12 cellular contexts compared by ENCODE assay signal in the genomic region with DNA sequence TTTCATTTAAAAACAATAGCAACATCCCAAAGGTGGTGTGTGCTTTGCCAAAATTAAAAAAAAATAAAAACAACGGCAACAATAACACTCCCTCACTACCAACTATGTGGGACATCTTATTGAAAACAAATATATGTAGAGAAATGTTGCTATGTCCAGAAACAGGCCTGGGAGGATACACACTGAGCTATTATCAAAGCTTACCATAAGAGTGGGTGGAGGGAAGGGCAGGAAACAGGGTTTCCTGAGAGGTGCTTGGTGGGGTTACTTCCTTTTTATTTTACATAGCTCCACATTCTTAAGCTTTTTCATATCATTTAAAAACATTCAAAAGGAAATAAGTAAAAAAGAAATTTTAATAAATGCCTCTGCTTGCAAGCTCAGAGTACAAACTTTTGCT.
A peak's percentile ranks its signal among the peaks of the same experiment; 100 is the strongest.
DNase-seq lines count a peak whose midpoint lies in the region; ATAC-seq and TF ChIP-seq lines count a peak whose summit lies in the region.
"Had no signal": no experiment of that assay in that cellular context is flagged by ENCODE, and none has a peak within 500 bp of the region (broad histone marks: within the 10 kb centered on the region; RNA-seq: fewer than 3 reads in every experiment).

No MANE protein-coding gene starts in this region.

- peak; percentile 57 to 71 for ATAC-seq in CD4-positive, CD25-positive, alpha-beta regulatory T cell (ENCODE audit: low read depth in 2 of 2)
- ATAC-seq in HG03103 (IDR thresholded peaks at IDR 0.05; ENCODE audit: low read depth, unreplicated experiment) = peak; percentile 60
- ATAC-seq in activated B cell treated with CpG ODN at 0.5 μM for 24 hours (ENCODE audit: low read depth) = peak; percentile 56

- H3K27me3 ChIP-seq in CD4-positive, CD25-positive, alpha-beta regulatory T cell (ENCODE audit: control insufficient read depth, insufficient read depth, low read length) = no peaks in the 10 kb centered on the region

- H3K4me1 Mint-ChIP-seq in CD4-positive, CD25-positive, alpha-beta regulatory T cell = peaks cover 12 to 35% (median 27%) of the 10 kb centered on the region in 4 donors
- H3K4me1 Mint-ChIP-seq in activated B cell treated with CpG ODN at 0.5 μM for 24 hours (peaks cover 10% of the 10 kb centered on the region), immature natural killer cell (peaks cover 0 to 12% of the 10 kb centered on the region in 2 donors)

- no peak overlapping the region for H3K27ac Mint-ChIP-seq in CD4-positive, CD25-positive, alpha-beta regulatory T cell
- H3K27ac Mint-ChIP-seq in activated B cell treated with CpG ODN at 0.5 μM for 24 hours (no peak overlapping the region), immature natural killer cell (peak overlapping the region in 5 of 6 donors; percentile 32 to 84 (median 48))
- H3K27ac Mint-ChIP-seq: stimulated activated naive CD8-positive, alpha-beta T cell treated with anti-CD3 and anti-CD28 coated beads, Interleukin-15, Interleukin-2, amounts not matched to agents 100 ng/mL and 50 ng/mL, for 24 hours had no signal

- peaks cover 0 to 1% (median 0%) of the 10 kb centered on the region in 7 donors for H3K9me3 Mint-ChIP-seq in CD4-positive, CD25-positive, alpha-beta regulatory T cell
- H3K9me3 Mint-ChIP-seq in activated B cell treated with CpG ODN at 0.5 μM for 24 hours (no peaks in the 10 kb centered on the region), immature natural killer cell (no peaks in the 10 kb centered on the region)
- H3K9me3 Mint-ChIP-seq: stimulated activated naive CD8-positive, alpha-beta T cell treated with anti-CD3 and anti-CD28 coated beads, Interleukin-15, Interleukin-2, amounts not matched to agents 100 ng/mL and 50 ng/mL, for 24 hours had no signal

- H3K4me3 ChIP-seq in CD4-positive, CD25-positive, alpha-beta regulatory T cell (ENCODE audit: low read depth, low read length) = peak overlapping the region; percentile 65

- POLR2A ChIA-PET in activated B cell treated with CpG ODN at 0.5 μM for 24 hours (lab: Charles Lee) = interaction anchor here (0.5 to 0.8 kb wide), 2 partner anchors 327 to 373 kb away, joined by 3 read pairs; no protein-coding TSS in a partner anchor

- H3K36me3 Mint-ChIP-seq in CD4-positive, CD25-positive, alpha-beta regulatory T cell = peaks cover 11% of the 10 kb centered on the region
- H3K36me3 Mint-ChIP-seq in activated B cell treated with CpG ODN at 0.5 μM for 24 hours (ENCODE audit: low read depth) (peaks cover 23% of the 10 kb centered on the region), immature natural killer cell (peaks cover 0 to 19% (median 7%) of the 10 kb centered on the region in 3 donors)

- peaks cover 24% of the 10 kb centered on the region for H3K4me1 ChIP-seq in CD4-positive, CD25-positive, alpha-beta regulatory T cell (ENCODE audit: control insufficient read depth, insufficient read depth, low read length, poor library complexity, severe bottlenecking)

- H3K9me3 ChIP-seq in CD4-positive, CD25-positive, alpha-beta regulatory T cell (ENCODE audit: control insufficient read depth in 2 of 2, low read length in 2 of 2) = no peaks in the 10 kb centered on the region

- H3K36me3 ChIP-seq in CD4-positive, CD25-positive, alpha-beta regulatory T cell (ENCODE audit: control insufficient read depth, insufficient read depth, low read length) = peaks cover 18% of the 10 kb centered on the region

- peak overlapping the region; percentile 51 for H3K27ac ChIP-seq in CD4-positive, CD25-positive, alpha-beta regulatory T cell (ENCODE audit: insufficient read depth, low read length, poor library complexity, severe bottlenecking)

- peak in 2 of 3 donors; percentile 14 to 64 for DNase-seq in CD4-positive, CD25-positive, alpha-beta regulatory T cell
- DNase-seq in activated B cell treated with CpG ODN at 0.5 μM for 24 hours (no peak), immature natural killer cell (peak in 2 of 3 donors; percentile 3 to 12), AG20443 (ENCODE audit: low spot score) (no peak), GM13976 (ENCODE audit: low spot score) (no peak), DMS 273 treated with DMSO at 0.1 percent for 48 hours (lab: John Stamatoyannopoulos, UW) (no peak), NCI-H2081 (lab: John Stamatoyannopoulos, UW) (no peak)
- DNase-seq: activated gamma-delta T cell treated with Interleukin-2 at 50 U/mL for 16 hours; mesenchymal stem cell; stimulated activated CD4-positive, alpha-beta T cell treated with anti-CD3 and anti-CD28 coated beads, Interleukin-4, amount 100 ng/mL, for 1 hour had no signal

- in situ Hi-C loops in GM13976 (cut with MboI; ENCODE audit: low sequenced_read_pairs, unreplicated experiment) = no loop called here

- CTCF ChIA-PET in activated B cell treated with CpG ODN at 0.5 μM for 24 hours (lab: Charles Lee) = interaction anchor here (1.0 kb wide), 1 partner anchor 230 kb away, joined by 3 read pairs; no protein-coding TSS in a partner anchor

- intact Hi-C loops in activated B cell treated with CpG ODN at 0.5 μM for 24 hours (cut with micrococcal nuclease) = no loop called here

- TF ChIP-seq CTCF in activated B cell treated with CpG ODN at 0.5 μM for 24 hours (IDR thresholded peaks at IDR 0.05) (no peak), GM13976 (IDR thresholded peaks at IDR 0.05; ENCODE audit: borderline replicate concordance, control extremely low read depth, extremely low read depth, insufficient read depth, missing control alignments) (no peak)

- H3K4me3 Mint-ChIP-seq in CD4-positive, CD25-positive, alpha-beta regulatory T cell = peak overlapping the region in 3 of 4 donors; percentile 56 to 71 (median 61)
- H3K4me3 Mint-ChIP-seq in activated B cell treated with CpG ODN at 0.5 μM for 24 hours (no peak overlapping the region), immature natural killer cell (peak overlapping the region; percentile 38 to 72 (median 61))
- H3K4me3 Mint-ChIP-seq: stimulated activated naive CD8-positive, alpha-beta T cell treated with anti-CD3 and anti-CD28 coated beads, Interleukin-15, Interleukin-2, amounts not matched to agents 100 ng/mL and 50 ng/mL, for 24 hours had no signal

- no peaks in the 10 kb centered on the region for H3K27me3 Mint-ChIP-seq in CD4-positive, CD25-positive, alpha-beta regulatory T cell
- no peaks in the 10 kb centered on the region for H3K27me3 Mint-ChIP-seq in activated B cell treated with CpG ODN at 0.5 μM for 24 hours
- H3K27me3 Mint-ChIP-seq in immature natural killer cell (ENCODE audit: low read depth in 3 of 3) = no peaks in the 10 kb centered on the region
- H3K27me3 Mint-ChIP-seq: stimulated activated naive CD8-positive, alpha-beta T cell treated with anti-CD3 and anti-CD28 coated beads, Interleukin-15, Interleukin-2, amounts not matched to agents 100 ng/mL and 50 ng/mL, for 24 hours had no signal

Comparison
In these comparisons a context has a peak if more than half of its experiments do, and no peak if none do; other contexts are left out.
1. DNase-seq: peak in CD4-positive, CD25-positive, alpha-beta regulatory T cell (2 of 3) and immature natural killer cell (2 of 3); none in activated B cell treated with CpG ODN at 0.5 μM for 24 hours (single experiment), AG20443 (single experiment), GM13976 (single experiment), DMS 273 treated with DMSO at 0.1 percent for 48 hours (single experiment) and NCI-H2081 (0 of 2).
2. H3K27ac Mint-ChIP-seq: peak in immature natural killer cell (5 of 6); none in CD4-positive, CD25-positive, alpha-beta regulatory T cell (0 of 3) and activated B cell treated with CpG ODN at 0.5 μM for 24 hours (single experiment).
3. Peak in every context shown above with its lines, with median percentiles within 50 percentile points of each other: ATAC-seq.